11 cellular contexts compared by ENCODE assay signal in genomic region chr19:3027981-3028304, GRCh38. TPM values are rescaled to one million over a fixed set of nuclear protein-coding genes. Genes with fewer than 3 reads are reported as not detected.
DNase-seq lines count a peak whose midpoint lies in the region; ATAC-seq and TF ChIP-seq lines count a peak whose summit lies in the region.
"Had no signal": no experiment of that assay in that cellular context is flagged by ENCODE, and none has a peak within 500 bp of the region (broad histone marks: within the 10 kb centered on the region; RNA-seq: fewer than 3 reads in every experiment).

No MANE protein-coding gene starts in this region.

- H3K36me3 ChIP-seq in naive thymus-derived CD4-positive, alpha-beta T cell (ENCODE audit: control insufficient read depth in 2 of 3, insufficient read depth in 3 of 3, low read length in 3 of 3) = no peaks in the 10 kb centered on the region
- H3K36me3 ChIP-seq in transverse colon = no peaks in the 10 kb centered on the region

- no peak for TF ChIP-seq EP300 in transverse colon (IDR thresholded peaks at IDR 0.05; ENCODE audit: low read depth)

- WGBS in transverse colon (ENCODE audit: low coverage in 1 of 2), 2 donors = 53% methylated on average over 9 of the region's 9 CpGs; no CpG with 5 or more reads in 1 of the 2 donors

- H3K4me3 ChIP-seq in coronary artery (peak overlapping the region; percentile 82), transverse colon (peak overlapping the region in 1 of 4 donors; percentile 71)
- H3K4me3 ChIP-seq in naive thymus-derived CD4-positive, alpha-beta T cell (ENCODE audit: low read length) = no peak overlapping the region

- POLR2A ChIA-PET in naive thymus-derived CD4-positive, alpha-beta T cell (lab: Charles Lee) = interaction anchor here (1.1 to 3.3 kb wide), 7 partner anchors 8 to 68 kb away, joined by 3 to 11 read pairs (median 5); partner anchors contain the start of genes TLE5 and TLE6

- peaks cover 11% of the 10 kb centered on the region for H3K27me3 Mint-ChIP-seq in activated T-cell treated with anti-CD3 and anti-CD28 coated beads, Interleukin-2, amount 50 U/mL, for 4 hours (ENCODE audit: low read depth)
- H3K27me3 Mint-ChIP-seq in naive thymus-derived CD4-positive, alpha-beta T cell = peaks cover 0 to 72% (median 0%) of the 10 kb centered on the region in 5 donors

- H3K27me3 ChIP-seq in naive thymus-derived CD4-positive, alpha-beta T cell (ENCODE audit: control insufficient read depth in 2 of 2, insufficient read depth in 2 of 2, low read length in 2 of 2) = no peaks in the 10 kb centered on the region
- peaks cover 4% of the 10 kb centered on the region for H3K27me3 ChIP-seq in transverse colon

- no peaks in the 10 kb centered on the region for H3K36me3 Mint-ChIP-seq in activated T-cell treated with anti-CD3 and anti-CD28 coated beads, Interleukin-2, amount 50 U/mL, for 4 hours (ENCODE audit: insufficient read depth)
- H3K36me3 Mint-ChIP-seq in naive thymus-derived CD4-positive, alpha-beta T cell = no peaks in the 10 kb centered on the region
- H3K36me3 Mint-ChIP-seq: activated naive CD8-positive, alpha-beta T cell treated with anti-CD3 and anti-CD28 coated beads, Interleukin-2, amount 10 ng/mL, durations not matched to agents 7 days and 5 days had no signal

- no peaks in the 10 kb centered on the region for H3K9me3 ChIP-seq in naive thymus-derived CD4-positive, alpha-beta T cell (ENCODE audit: control insufficient read depth in 2 of 3, low read length in 3 of 3)
- H3K9me3 ChIP-seq in transverse colon = no peaks in the 10 kb centered on the region

- in situ Hi-C loops in transverse colon (cut with MboI; ENCODE audit: low pct_ligation_motif_present in 1 of 4, low pct_unique_long_range_greater_than_20kb in 1 of 4, low sequenced_read_pairs in 3 of 4) = no loop called here

- DNase-seq in activated T-cell treated with anti-CD3 and anti-CD28 coated beads, Interleukin-2, amount 50 U/mL, for 4 hours = no peak
- DNase-seq in activated T-cell treated with anti-CD3 and anti-CD28 coated beads, Interleukin-2, amount 50 U/mL, for 1 hour = no peak
- DNase-seq in coronary artery (ENCODE audit: low spot score) = no peak
- no peak for DNase-seq in naive thymus-derived CD4-positive, alpha-beta T cell
- DNase-seq in transverse colon = peak; percentile 59
- no peak for DNase-seq in stimulated activated CD4-positive, alpha-beta T cell treated with anti-CD3 and anti-CD28 coated beads, Interleukin-4, amount 100 ng/mL, for 24 hours
- no peak for DNase-seq in mucosa of gallbladder (ENCODE audit: low spot score)
- DNase-seq: activated naive CD8-positive, alpha-beta T cell treated with anti-CD3 and anti-CD28 coated beads, Interleukin-2, amount 10 ng/mL, durations not matched to agents 7 days and 5 days; KG1 had no signal

- peaks cover 32% of the 10 kb centered on the region for H3K4me1 Mint-ChIP-seq in activated T-cell treated with anti-CD3 and anti-CD28 coated beads, Interleukin-2, amount 50 U/mL, for 4 hours (ENCODE audit: low read depth)
- H3K4me1 Mint-ChIP-seq in naive thymus-derived CD4-positive, alpha-beta T cell = peaks cover 9 to 58% (median 44%) of the 10 kb centered on the region in 7 donors

- H3K27ac Mint-ChIP-seq in naive thymus-derived CD4-positive, alpha-beta T cell = peak overlapping the region in 5 of 9 donors; percentile 10 to 86 (median 60)
- H3K27ac Mint-ChIP-seq: activated naive CD8-positive, alpha-beta T cell treated with anti-CD3 and anti-CD28 coated beads, Interleukin-2, amount 10 ng/mL, durations not matched to agents 7 days and 5 days had no signal

- no peaks in the 10 kb centered on the region for H3K9me3 Mint-ChIP-seq in activated T-cell treated with anti-CD3 and anti-CD28 coated beads, Interleukin-2, amount 50 U/mL, for 4 hours
- H3K9me3 Mint-ChIP-seq in naive thymus-derived CD4-positive, alpha-beta T cell = peaks cover 0 to 1% (median 0%) of the 10 kb centered on the region in 11 donors
- H3K9me3 Mint-ChIP-seq: activated naive CD8-positive, alpha-beta T cell treated with anti-CD3 and anti-CD28 coated beads, Interleukin-2, amount 10 ng/mL, durations not matched to agents 7 days and 5 days had no signal

- peak overlapping the region; percentile 71 for H3K4me3 Mint-ChIP-seq in activated T-cell treated with anti-CD3 and anti-CD28 coated beads, Interleukin-2, amount 50 U/mL, for 4 hours
- peak overlapping the region; percentile 54 to 93 (median 80) for H3K4me3 Mint-ChIP-seq in naive thymus-derived CD4-positive, alpha-beta T cell

- peaks cover 12 to 25% of the 10 kb centered on the region in 2 donors for H3K4me1 ChIP-seq in naive thymus-derived CD4-positive, alpha-beta T cell (ENCODE audit: control insufficient read depth in 2 of 2, insufficient read depth in 2 of 2, low read length in 2 of 2)
- peaks cover 3 to 25% (median 17%) of the 10 kb centered on the region in 4 donors for H3K4me1 ChIP-seq in transverse colon

- intact Hi-C loops in naive thymus-derived CD4-positive, alpha-beta T cell (cut with micrococcal nuclease) = loop anchor here in 1 of 2 donors (1.0 kb wide), 1 partner anchor 8 kb away; no protein-coding TSS in a partner anchor
- intact Hi-C loops in transverse colon (cut with DNase I; ENCODE audit: low total_unique reads) = no loop called here

- CTCF ChIA-PET in naive thymus-derived CD4-positive, alpha-beta T cell (lab: Charles Lee) = interaction anchor here (1.3 kb wide), 1 partner anchor 8 kb away, joined by 5 read pairs; no protein-coding TSS in a partner anchor

- TF ChIP-seq POLR2A in transverse colon (IDR thresholded peaks at IDR 0.05) = no peak

- ATAC-seq in activated T-cell treated with anti-CD3 and anti-CD28 coated beads, Interleukin-2, amount 50 U/mL, for 4 hours = no peak
- no peak for ATAC-seq in naive thymus-derived CD4-positive, alpha-beta T cell
- no peak for ATAC-seq in GM21737 (IDR thresholded peaks at IDR 0.05; ENCODE audit: unreplicated experiment)
- ATAC-seq: activated CD4-positive, CD25-positive, alpha-beta regulatory T cell treated with anti-CD3 and anti-CD28 coated beads, Interleukin-2, amount 50 U/mL, for 24 hours had no signal

- H3K27ac ChIP-seq in coronary artery = peak overlapping the region; percentile 14 to 55
- H3K27ac ChIP-seq in naive thymus-derived CD4-positive, alpha-beta T cell (ENCODE audit: low read depth, low read length) = peak overlapping the region; percentile 64
- H3K27ac ChIP-seq in transverse colon = peak overlapping the region; percentile 58 to 76 (median 74)

- TF ChIP-seq CTCF in coronary artery (IDR thresholded peaks at IDR 0.05) (no peak), transverse colon (IDR thresholded peaks at IDR 0.05) (no peak)

RNA-seq across cellular contexts. Expression of gene TLE2, which starts 1.1 kb away (rescaled TPM):
- 1 to 10 TPM; 4.8 to 5.9 (median 5.7) TPM for total RNA-seq in activated T-cell treated with anti-CD3 and anti-CD28 coated beads, Interleukin-2, amount 50 U/mL, for 4 hours
- total RNA-seq in naive thymus-derived CD4-positive, alpha-beta T cell = 10 to 100 TPM in 4 of 5 experiments, 1 to 10 TPM in 1; 1.1 to 33.6 (median 19.9) TPM
- 10 to 100 TPM; 10.8 to 13.1 TPM for polyA plus RNA-seq in naive thymus-derived CD4-positive, alpha-beta T cell
- total RNA-seq in transverse colon = 10 to 100 TPM; 31.4 to 70.0 (median 47.5) TPM
- 64.6 TPM for total RNA-seq in mucosa of gallbladder

RNA-seq across cellular contexts. Expression of gene TLE5, which starts 34.4 kb away (rescaled TPM):
- total RNA-seq in activated T-cell treated with anti-CD3 and anti-CD28 coated beads, Interleukin-2, amount 50 U/mL, for 4 hours = 100 to 1,000 TPM; 232 to 275 (median 258) TPM
- total RNA-seq in naive thymus-derived CD4-positive, alpha-beta T cell = 1,000 to 10,000 TPM in 2 of 5 experiments, 100 to 1,000 TPM in 3; 658 to 1,102 (median 755) TPM
- 100 to 1,000 TPM; 643 to 982 TPM for polyA plus RNA-seq in naive thymus-derived CD4-positive, alpha-beta T cell
- total RNA-seq in transverse colon (100 to 1,000 TPM; 307 to 561 (median 400) TPM), mucosa of gallbladder (629 TPM)

RNA-seq across cellular contexts. Expression of gene TLE6, which starts 50.6 kb away (rescaled TPM):
- total RNA-seq in activated T-cell treated with anti-CD3 and anti-CD28 coated beads, Interleukin-2, amount 50 U/mL, for 4 hours = under 1 TPM in 2 of 3 donors, not detected in 1; 0.16 to 0.90 TPM
- under 1 TPM in 2 of 5 experiments, not detected in 3; 0.60 to 0.64 TPM for total RNA-seq in naive thymus-derived CD4-positive, alpha-beta T cell
- polyA plus RNA-seq in naive thymus-derived CD4-positive, alpha-beta T cell = under 1 TPM in 1 of 2 donors, not detected in 1; 0.52 TPM
- not detected for total RNA-seq in transverse colon
- 0.63 TPM for total RNA-seq in mucosa of gallbladder
